ENCODE assay signal across 9 cellular contexts in the genomic region with DNA sequence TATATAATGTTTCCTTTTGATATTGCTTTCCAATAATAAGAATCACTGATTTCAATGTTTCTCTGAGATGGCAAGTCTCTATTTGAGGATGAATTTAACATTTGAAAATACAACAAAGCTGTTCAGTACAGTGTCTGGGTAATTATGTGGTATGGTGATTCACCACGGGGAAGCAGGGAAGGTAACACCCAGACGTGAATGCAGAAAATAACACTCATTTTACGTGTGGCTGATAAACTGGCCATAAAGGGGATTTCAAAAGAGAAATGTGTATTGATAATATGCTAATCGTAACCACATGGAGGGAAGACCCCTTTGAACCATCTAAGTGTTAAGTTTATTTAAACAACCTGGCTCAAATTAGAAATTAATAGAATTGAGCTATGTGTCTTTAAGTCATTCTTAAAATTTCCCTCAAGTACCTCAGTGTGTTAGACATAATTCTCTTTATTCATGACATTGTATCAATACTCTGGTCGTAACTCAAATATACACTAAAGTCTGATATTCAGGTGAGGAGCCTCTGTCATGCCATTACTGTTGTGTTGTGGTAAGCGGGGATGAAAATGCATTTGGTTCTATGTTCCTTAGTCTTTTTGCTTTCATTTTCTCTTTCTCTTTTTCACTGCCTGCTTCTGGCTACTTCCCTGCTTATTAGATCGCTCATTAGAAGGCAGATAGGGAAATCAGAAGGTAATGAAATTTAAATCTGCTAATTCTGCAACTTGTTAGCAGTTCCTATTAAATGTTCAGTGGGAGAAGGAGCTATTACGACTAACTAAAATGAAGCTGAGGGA.
DNase-seq lines count a peak whose midpoint lies in the region; ATAC-seq, FAIRE-seq and TF ChIP-seq lines count a peak whose summit lies in the region.
"Had no signal": no experiment of that assay in that cellular context is flagged by ENCODE, and none has a peak within 500 bp of the region (broad histone marks: within the 10 kb centered on the region; RNA-seq: fewer than 3 reads in every experiment).

No MANE protein-coding gene starts in this region.

- peak; percentile 58 for FAIRE-seq in RCC 7860 (lab: Jason Lieb, UNC)

- TF ChIP-seq CTCF in WERI-Rb-1 (IDR thresholded peaks at IDR 0.05; ENCODE audit: low read depth, low read length) = no peak

- DNase-seq in RCC 7860 (ENCODE audit: low spot score) = peak; percentile 29
- no peak for DNase-seq in hippocampal formation (lab: John Stamatoyannopoulos, UW)
- DNase-seq in NCI-H1092 treated with DMSO at 0.1 percent for 48 hours (lab: John Stamatoyannopoulos, UW) = no peak
- no peak for DNase-seq in NCI-H2227 (lab: John Stamatoyannopoulos, UW; ENCODE audit: unreplicated experiment)
- no peak for DNase-seq in WERI-Rb-1
- DNase-seq: NCI-H774 had no signal

- H3K9me3 ChIP-seq in muscle layer of duodenum (ENCODE audit: control insufficient read depth in 1 of 2, low read length in 2 of 2) (no peaks in the 10 kb centered on the region), WERI-Rb-1 (ENCODE audit: severe bottlenecking) (no peaks in the 10 kb centered on the region)

- H3K27ac ChIP-seq in muscle layer of duodenum (ENCODE audit: low read length) (no peak overlapping the region), WERI-Rb-1 (no peak overlapping the region)

- H3K4me3 ChIP-seq in muscle layer of duodenum (ENCODE audit: low read depth in 1 of 2, low read length in 2 of 2) (peak overlapping the region; percentile 34 to 43), WERI-Rb-1 (ENCODE audit: low read depth, low read length) (no peak overlapping the region)

- ATAC-seq in GM18520 (IDR thresholded peaks at IDR 0.05; ENCODE audit: unreplicated experiment) (peak; percentile 47), HG02588 (IDR thresholded peaks at IDR 0.05; ENCODE audit: unreplicated experiment) (peak; percentile 76)

- no peaks in the 10 kb centered on the region for H3K36me3 ChIP-seq in muscle layer of duodenum (ENCODE audit: control insufficient read depth in 1 of 2, insufficient read depth in 2 of 2, low read length in 2 of 2)
- H3K36me3 ChIP-seq in WERI-Rb-1 = no peaks in the 10 kb centered on the region

- H3K27me3 ChIP-seq in muscle layer of duodenum (ENCODE audit: low read depth, low read length) = no peaks in the 10 kb centered on the region
- no peaks in the 10 kb centered on the region for H3K27me3 ChIP-seq in WERI-Rb-1 (ENCODE audit: insufficient read depth, low read depth, severe bottlenecking)

- no peaks in the 10 kb centered on the region for H3K4me1 ChIP-seq in muscle layer of duodenum (ENCODE audit: control insufficient read depth in 1 of 2, insufficient read depth in 2 of 2, low read length in 2 of 2)
